In the genomic region with DNA sequence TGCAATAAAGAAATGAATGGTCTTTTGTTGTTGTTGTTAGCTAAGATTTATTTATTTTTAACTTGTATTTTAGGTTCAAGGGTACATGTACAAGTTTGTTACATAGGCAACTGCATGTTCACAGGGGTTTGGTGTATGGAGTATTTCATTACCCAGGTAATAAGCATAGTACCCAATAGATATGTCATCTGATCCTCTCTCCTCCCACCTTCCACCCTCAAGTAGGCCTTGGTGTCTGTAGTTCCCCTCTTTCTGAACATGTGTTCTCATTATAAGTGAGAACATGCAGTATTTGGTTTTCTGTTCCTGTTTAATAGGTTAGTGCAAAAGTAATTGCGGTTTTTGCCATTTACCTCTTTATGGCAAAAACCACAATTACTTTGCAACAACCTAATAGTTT, we compare ENCODE assay signal across 39 cellular contexts.
"Had no signal": no experiment of that assay in that cellular context is flagged by ENCODE, and none has a peak within 500 bp of the region (broad histone marks: within the 10 kb centered on the region; RNA-seq: fewer than 3 reads in every experiment).

No MANE protein-coding gene starts in this region.

- H3K4me1 ChIP-seq: adrenal gland, ascending aorta, body of pancreas, breast epithelium had no signal

- H3K9me3 ChIP-seq: adrenal gland, ascending aorta had no signal

- H3K27ac ChIP-seq: adrenal gland, ascending aorta, body of pancreas, brain microvascular endothelial cell, breast epithelium, cardiac muscle cell had no signal

- H3K27ac Mint-ChIP-seq: activated naive CD4-positive, alpha-beta T cell treated with anti-CD3 and anti-CD28 coated beads for 36 hours; activated naive CD4-positive, alpha-beta T cell treated with anti-CD3 and anti-CD28 coated beads, Interleukin-2, amount 10 ng/mL, durations not matched to agents 7 days and 5 days; activated naive CD4-positive, alpha-beta T cell treated with anti-CD3 and anti-CD28 coated beads, Interleukin-2, amount 50 U/mL, for 24 hours; activated naive CD4-positive, alpha-beta T cell treated with anti-CD3 and anti-CD28 coated beads, Interleukin-2, amount 50 U/mL, for 72 hours; activated naive CD8-positive, alpha-beta T cell; activated naive CD8-positive, alpha-beta T cell treated with anti-CD3 and anti-CD28 coated beads for 36 hours; activated naive CD8-positive, alpha-beta T cell treated with anti-CD3 and anti-CD28 coated beads, Interleukin-2, amount 10 ng/mL, durations not matched to agents 7 days and 5 days; activated naive CD8-positive, alpha-beta T cell treated with anti-CD3 and anti-CD28 coated beads, Interleukin-2, amount 50 U/mL, for 24 hours; activated T-cell treated with anti-CD3 and anti-CD28 coated beads, Interleukin-2, amount 50 U/mL, for 72 hours; activated T-helper 1 cell treated with anti-CD3 and anti-CD28 coated beads, Interleukin-12 subunit alpha, Interleukin-12 subunit beta, Interleukin-2, Interleukin-4 antibody, amounts not matched to agents 30 ng/mL and 10 ng/mL and 1 ng/mL, durations not matched to agents 14 hours and 24 hours and 36 hours; activated T-helper 17 cell treated with anti-CD3 and anti-CD28 coated beads, Interleukin-2, amount 50 U/mL, for 72 hours; activated T-helper 2 cell treated with anti-CD3 and anti-CD28 coated beads, Interferon-gamma antibody, Interleukin-2, Interleukin-4, amounts not matched to agents 10 μg/mL and 5 μg/mL and 100 μg/mL, durations not matched to agents 14 hours and 24 hours and 36 hours; brain had no signal

- H3K9me3 Mint-ChIP-seq: activated naive CD4-positive, alpha-beta T cell treated with anti-CD3 and anti-CD28 coated beads, Interleukin-2, amount 10 ng/mL, durations not matched to agents 7 days and 5 days; activated naive CD8-positive, alpha-beta T cell treated with anti-CD3 and anti-CD28 coated beads, Interleukin-2, amount 10 ng/mL, durations not matched to agents 7 days and 5 days; central memory CD8-positive, alpha-beta T cell had no signal

- H3K27me3 ChIP-seq: adrenal gland, ascending aorta, body of pancreas, brain microvascular endothelial cell, breast epithelium, cardiac muscle cell had no signal

- DNase-seq: activated effector memory CD4-positive, alpha-beta T cell treated with anti-CD3 and anti-CD28 coated beads, Interleukin-2, amount 50 U/mL, for 16 hours; activated effector memory CD4-positive, alpha-beta T cell treated with Interleukin-2 at 50 U/mL for 16 hours; activated gamma-delta T cell; activated gamma-delta T cell treated with Interleukin-2 at 50 U/mL for 16 hours; activated naive CD4-positive, alpha-beta T cell; activated naive CD4-positive, alpha-beta T cell treated with anti-CD3 and anti-CD28 coated beads for 36 hours; activated naive CD4-positive, alpha-beta T cell treated with anti-CD3 and anti-CD28 coated beads, Interleukin-2, amount 10 ng/mL, durations not matched to agents 7 days and 5 days; activated naive CD4-positive, alpha-beta T cell treated with anti-CD3 and anti-CD28 coated beads, Interleukin-2, amount 50 U/mL, for 16 hours; activated naive CD4-positive, alpha-beta T cell treated with Interleukin-2 at 50 U/mL for 16 hours; activated naive CD8-positive, alpha-beta T cell treated with anti-CD3 and anti-CD28 coated beads for 36 hours; activated naive CD8-positive, alpha-beta T cell treated with anti-CD3 and anti-CD28 coated beads, Interleukin-2, amount 10 ng/mL, durations not matched to agents 7 days and 5 days; activated naive CD8-positive, alpha-beta T cell treated with anti-CD3 and anti-CD28 coated beads, Interleukin-2, amount 50 U/mL, for 24 hours; activated T-cell treated with anti-CD3 and anti-CD28 coated beads, Interleukin-2, amount 50 U/mL, for 4 hours; activated T-cell treated with anti-CD3 and anti-CD28 coated beads, Interleukin-2, amount 50 U/mL, for 48 hours; activated T-cell treated with anti-CD3 and anti-CD28 coated beads, Interleukin-2, amount 50 U/mL, for 72 hours; adrenal gland; amniotic stem cell; amygdala; anterior cingulate cortex; aorta; body of pancreas; brain microvascular endothelial cell; caudate nucleus; central memory CD4-positive, alpha-beta T cell; cerebellar nuclear complex had no signal

- H3K36me3 ChIP-seq: adrenal gland, ascending aorta, brain microvascular endothelial cell, breast epithelium, cardiac muscle cell had no signal

- ATAC-seq: activated naive CD4-positive, alpha-beta T cell treated with anti-CD3 and anti-CD28 coated beads, Interleukin-2, amount 50 U/mL, for 72 hours; activated naive CD8-positive, alpha-beta T cell treated with anti-CD3 and anti-CD28 coated beads, Interleukin-2, amount 50 U/mL, for 24 hours; activated T-cell treated with anti-CD3 and anti-CD28 coated beads, Interleukin-2, amount 50 U/mL, for 4 hours; activated T-cell treated with anti-CD3 and anti-CD28 coated beads, Interleukin-2, amount 50 U/mL, for 72 hours; activated T-helper 17 cell treated with anti-CD3 and anti-CD28 coated beads, Interleukin-2, amount 50 U/mL, for 72 hours; body of pancreas had no signal

- H3K4me3 ChIP-seq: adrenal gland, ascending aorta, body of pancreas, breast epithelium, cardiac muscle cell had no signal

- H3K4me3 Mint-ChIP-seq: activated naive CD4-positive, alpha-beta T cell treated with anti-CD3 and anti-CD28 coated beads for 36 hours; activated naive CD4-positive, alpha-beta T cell treated with anti-CD3 and anti-CD28 coated beads, Interleukin-2, amount 10 ng/mL, durations not matched to agents 7 days and 5 days; activated naive CD4-positive, alpha-beta T cell treated with anti-CD3 and anti-CD28 coated beads, Interleukin-2, amount 50 U/mL, for 24 hours; activated naive CD8-positive, alpha-beta T cell; activated naive CD8-positive, alpha-beta T cell treated with anti-CD3 and anti-CD28 coated beads for 36 hours; activated naive CD8-positive, alpha-beta T cell treated with anti-CD3 and anti-CD28 coated beads, Interleukin-2, amount 10 ng/mL, durations not matched to agents 7 days and 5 days; activated naive CD8-positive, alpha-beta T cell treated with anti-CD3 and anti-CD28 coated beads, Interleukin-2, amount 50 U/mL, for 24 hours; activated T-cell treated with anti-CD3 and anti-CD28 coated beads, Interleukin-2, amount 50 U/mL, for 4 hours; activated T-cell treated with anti-CD3 and anti-CD28 coated beads, Interleukin-2, amount 50 U/mL, for 72 hours; activated T-helper 1 cell treated with anti-CD3 and anti-CD28 coated beads, Interleukin-12 subunit alpha, Interleukin-12 subunit beta, Interleukin-2, Interleukin-4 antibody, amounts not matched to agents 30 ng/mL and 10 ng/mL and 1 ng/mL, durations not matched to agents 14 hours and 24 hours and 36 hours; activated T-helper 17 cell treated with anti-CD3 and anti-CD28 coated beads, Interleukin-2, amount 50 U/mL, for 72 hours; brain; central memory CD8-positive, alpha-beta T cell had no signal

- H3K4me1 Mint-ChIP-seq: activated naive CD4-positive, alpha-beta T cell treated with anti-CD3 and anti-CD28 coated beads, Interleukin-2, amount 10 ng/mL, durations not matched to agents 7 days and 5 days; activated naive CD4-positive, alpha-beta T cell treated with anti-CD3 and anti-CD28 coated beads, Interleukin-2, amount 50 U/mL, for 24 hours; activated naive CD8-positive, alpha-beta T cell treated with anti-CD3 and anti-CD28 coated beads for 36 hours; activated naive CD8-positive, alpha-beta T cell treated with anti-CD3 and anti-CD28 coated beads, Interleukin-2, amount 10 ng/mL, durations not matched to agents 7 days and 5 days; activated naive CD8-positive, alpha-beta T cell treated with anti-CD3 and anti-CD28 coated beads, Interleukin-2, amount 50 U/mL, for 24 hours; activated T-helper 17 cell treated with anti-CD3 and anti-CD28 coated beads, Interleukin-2, amount 50 U/mL, for 72 hours; central memory CD8-positive, alpha-beta T cell had no signal

- FAIRE-seq: astrocyte, bronchial epithelial cell, colon had no signal

- H3K27me3 Mint-ChIP-seq: activated naive CD4-positive, alpha-beta T cell treated with anti-CD3 and anti-CD28 coated beads, Interleukin-2, amount 10 ng/mL, durations not matched to agents 7 days and 5 days; activated naive CD8-positive, alpha-beta T cell treated with anti-CD3 and anti-CD28 coated beads, Interleukin-2, amount 10 ng/mL, durations not matched to agents 7 days and 5 days; activated naive CD8-positive, alpha-beta T cell treated with anti-CD3 and anti-CD28 coated beads, Interleukin-2, amount 50 U/mL, for 24 hours had no signal

- H3K36me3 Mint-ChIP-seq: activated naive CD4-positive, alpha-beta T cell treated with anti-CD3 and anti-CD28 coated beads, Interleukin-2, amount 10 ng/mL, durations not matched to agents 7 days and 5 days; activated naive CD4-positive, alpha-beta T cell treated with anti-CD3 and anti-CD28 coated beads, Interleukin-2, amount 50 U/mL, for 24 hours; activated naive CD4-positive, alpha-beta T cell treated with anti-CD3 and anti-CD28 coated beads, Interleukin-2, amount 50 U/mL, for 72 hours; activated naive CD8-positive, alpha-beta T cell; activated naive CD8-positive, alpha-beta T cell treated with anti-CD3 and anti-CD28 coated beads for 36 hours; activated naive CD8-positive, alpha-beta T cell treated with anti-CD3 and anti-CD28 coated beads, Interleukin-2, amount 10 ng/mL, durations not matched to agents 7 days and 5 days; brain had no signal
